In the genomic region with DNA sequence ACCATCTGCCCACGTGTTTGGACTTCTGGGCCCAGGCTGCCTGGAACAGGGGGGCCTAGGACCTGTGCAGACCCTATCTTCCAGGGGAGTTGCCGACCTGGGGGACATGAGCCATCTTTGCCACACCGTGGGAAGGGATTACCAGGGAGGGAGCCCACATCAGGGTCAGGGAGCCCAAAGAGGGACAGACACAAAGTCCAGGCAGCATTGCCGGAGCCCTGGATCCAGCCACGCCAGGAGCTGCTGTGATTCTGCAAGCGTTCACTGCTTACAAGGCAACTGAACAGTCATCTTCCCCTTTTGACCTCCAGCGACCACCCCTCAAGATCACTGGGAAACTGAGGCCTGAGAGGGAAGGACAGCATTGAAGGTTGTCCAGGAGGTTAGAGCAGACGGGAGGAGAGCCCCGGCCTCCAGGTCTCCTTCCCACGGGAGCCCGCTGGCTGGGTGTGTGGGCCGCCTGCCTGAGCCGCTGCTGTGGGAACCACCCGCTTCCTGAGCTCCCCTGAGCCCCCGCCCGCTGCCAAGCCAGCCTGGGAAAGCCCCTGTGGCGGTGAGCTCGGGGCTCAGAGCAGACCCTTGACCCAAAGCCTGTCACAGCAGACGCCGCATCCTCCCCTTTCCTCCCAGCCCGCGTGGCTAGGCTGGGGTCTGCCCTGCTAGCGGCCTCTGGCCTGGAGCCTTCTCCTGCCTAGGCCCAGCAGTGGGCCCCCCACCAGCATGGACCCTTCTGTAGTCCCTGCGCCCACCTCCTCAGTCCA, we compare ENCODE assay signal across 28 cellular contexts. TPM values are rescaled to one million over a fixed set of nuclear protein-coding genes. Genes with fewer than 3 reads are reported as not detected.
A peak's percentile ranks its signal among the peaks of the same experiment; 100 is the strongest.
DNase-seq lines count a peak whose midpoint lies in the region; ATAC-seq, FAIRE-seq and TF ChIP-seq lines count a peak whose summit lies in the region.
"Had no signal": no experiment of that assay in that cellular context is flagged by ENCODE, and none has a peak within 500 bp of the region (broad histone marks: within the 10 kb centered on the region; RNA-seq: fewer than 3 reads in every experiment).

No MANE protein-coding gene starts in this region.

- no peak overlapping the region for H4K8ac ChIP-seq in H1 (ENCODE audit: extremely low read depth, insufficient read depth, low read length)

- TF ChIP-seq CTCF in CD14-positive monocyte (IDR thresholded peaks at IDR 0.05) (no peak), GM13977 (IDR thresholded peaks at IDR 0.05; ENCODE audit: extremely low read depth, insufficient read depth, missing control alignments) (no peak), H1 (IDR thresholded peaks at IDR 0.05; ENCODE audit: control extremely low read depth in 1 of 3, insufficient read depth in 1 of 3, low read depth in 1 of 3, low read length in 3 of 3) (no peak)
- no peak for TF ChIP-seq CTCF in activated CD8-positive, alpha-beta T cell treated with anti-CD3 and anti-CD28 coated beads for 36 hours (IDR thresholded peaks at IDR 0.05)

- peaks cover 0 to 30% (median 18%) of the 10 kb centered on the region in 4 experiments; a peak in 6 of 7 replicates for H3K4me1 ChIP-seq in H1 (replicated peaks in 1 of 4; ENCODE audit: control insufficient read depth in 3 of 4, insufficient read depth in 4 of 4, low read length in 3 of 4)

- no peak overlapping the region for H2AK5ac ChIP-seq in H1 (ENCODE audit: low read depth, low read length)

- 86% methylated on average over 19 of the region's 24 CpGs; no CpG with 5 or more reads in 1 of the 2 experiments for WGBS in H1 (ENCODE audit: extremely low coverage in 1 of 2, insufficient coverage in 1 of 2, insufficient read length in 1 of 2, insufficient replicate concordance in 2 of 2, low coverage in 1 of 2, low lambda C conversion rate in 2 of 2, missing lambda C conversion rate in 1 of 2), 2 experiments

- no peak for DNase-seq in CD14-positive monocyte (ENCODE audit: low spot score)
- peak; percentile 58 for DNase-seq in GM13977 (ENCODE audit: low spot score)
- DNase-seq in H1 (ENCODE audit: low read depth in 1 of 2, low spot score in 2 of 2) = no peak
- no peak for DNase-seq in naive B cell
- no peak for DNase-seq in stimulated activated CD4-positive, alpha-beta T cell treated with anti-CD3 and anti-CD28 coated beads, Interleukin-4, amount 100 ng/mL, for 24 hours
- DNase-seq in activated CD4-positive, alpha-beta memory T cell treated with anti-CD3 and anti-CD28 coated beads for 36 hours = no peak
- no peak for DNase-seq in activated CD8-positive, alpha-beta T cell treated with anti-CD3 and anti-CD28 coated beads for 36 hours
- DNase-seq: activated naive CD4-positive, alpha-beta T cell treated with anti-CD3 and anti-CD28 coated beads, Interleukin-2, amount 50 U/mL, for 16 hours; brain microvascular endothelial cell; CD4-positive, alpha-beta T cell; gastrocnemius medialis; KG1; mesendoderm; MG63; NCI-H1105 treated with DMSO at 0.1 percent for 48 hours; NCI-H187 treated with DMSO at 0.1 percent for 48 hours; NCI-H2171 treated with DMSO at 0.1 percent for 48 hours; NCI-H510A treated with DMSO at 0.1 percent for 48 hours; NK-92 treated with Interleukin-12 subunit alpha and Interleukin-12 subunit beta, amount 100 ng/mL, for 24 hours; nucleus accumbens; SHP77; stimulated activated naive B cell treated with anti-CD40 and anti-IgM and Interleukin-4, amounts not matched to agents 10 μg/mL and 1 μg/mL and 100 μg/mL, for 72 hours; T-helper 9 cell; upper lobe of right lung had no signal

- peak overlapping the region; percentile 71; the same call in 1 of the 2 replicates for H3K18ac ChIP-seq in H1 (ENCODE audit: extremely low read depth, low read length)

- no peak overlapping the region for H3K56ac ChIP-seq in H1 (replicated peaks; ENCODE audit: insufficient read length, low read depth, low read length)

- H4K91ac ChIP-seq in H1 (replicated peaks; ENCODE audit: insufficient read length, low read length) = peak overlapping the region; percentile 88

- H3K9me3 ChIP-seq in H1 (ENCODE audit: insufficient read depth in 2 of 2, low read depth in 1 of 2, low read length in 1 of 2) = peaks cover 17 to 18% of the 10 kb centered on the region in 2 experiments
- H3K9me3 ChIP-seq: gastrocnemius medialis, upper lobe of right lung had no signal

- H3K4me3 Mint-ChIP-seq in CD14-positive monocyte (no peak overlapping the region), naive B cell (no peak overlapping the region)
- H3K4me3 Mint-ChIP-seq in activated CD4-positive, alpha-beta memory T cell treated with anti-CD3 and anti-CD28 coated beads for 36 hours = no peak overlapping the region
- no peak overlapping the region for H3K4me3 Mint-ChIP-seq in activated CD8-positive, alpha-beta T cell treated with anti-CD3 and anti-CD28 coated beads for 36 hours
- H3K4me3 Mint-ChIP-seq: CD4-positive, alpha-beta T cell; stimulated activated naive B cell treated with anti-CD40 and anti-IgM and Interleukin-4, amounts not matched to agents 10 μg/mL and 1 μg/mL and 100 μg/mL, for 72 hours had no signal

- peaks cover 0 to 4% (median 0%) of the 10 kb centered on the region in 4 experiments; a peak in 1 of 7 replicates for H3K27me3 ChIP-seq in H1 (replicated peaks in 1 of 4; ENCODE audit: control insufficient read depth in 3 of 4, extremely low read depth in 1 of 4, insufficient read depth in 3 of 4, low read length in 3 of 4)
- H3K27me3 ChIP-seq: brain microvascular endothelial cell, gastrocnemius medialis, MG63, upper lobe of right lung had no signal

- H2BK12ac ChIP-seq in H1 (ENCODE audit: low read depth, low read length) = peak overlapping the region; percentile 77; the same call in 1 of the 2 replicates

- peaks cover 6 to 12% of the 10 kb centered on the region in 2 donors for H3K36me3 Mint-ChIP-seq in CD14-positive monocyte
- peaks cover 6 to 9% of the 10 kb centered on the region in 2 donors for H3K36me3 Mint-ChIP-seq in naive B cell
- H3K36me3 Mint-ChIP-seq in activated CD4-positive, alpha-beta memory T cell treated with anti-CD3 and anti-CD28 coated beads for 36 hours = no peaks in the 10 kb centered on the region
- peaks cover 2% of the 10 kb centered on the region for H3K36me3 Mint-ChIP-seq in activated CD8-positive, alpha-beta T cell treated with anti-CD3 and anti-CD28 coated beads for 36 hours (ENCODE audit: low read depth)

- H2BK20ac ChIP-seq in H1 (ENCODE audit: low read length) = no peak overlapping the region

- in situ Hi-C loops in GM13977 (cut with MboI; ENCODE audit: low pct_unique_long_range_greater_than_20kb, low sequenced_read_pairs, unreplicated experiment) = no loop called here

- H3K4me3 ChIP-seq in H1 (ENCODE audit: extremely low read depth in 1 of 4, insufficient read depth in 2 of 4, low read depth in 3 of 4, low read length in 4 of 4) = no peak overlapping the region
- H3K4me3 ChIP-seq: gastrocnemius medialis, MG63, upper lobe of right lung had no signal

- H4K5ac ChIP-seq in H1 (ENCODE audit: insufficient read length, low read depth, low read length) = no peak overlapping the region

- no peaks in the 10 kb centered on the region for H3K79me1 ChIP-seq in H1 (ENCODE audit: low read depth, low read length)

- no peak for TF ChIP-seq POLR2A in H1 (IDR thresholded peaks at IDR 0.05; ENCODE audit: control extremely low read depth in 1 of 2, low read depth in 2 of 2, low read length in 2 of 2)

- H3K27me3 Mint-ChIP-seq in CD14-positive monocyte (ENCODE audit: low read depth in 3 of 3) = peaks cover 0 to 2% (median 0%) of the 10 kb centered on the region in 3 donors
- H3K27me3 Mint-ChIP-seq in naive B cell = no peaks in the 10 kb centered on the region
- H3K27me3 Mint-ChIP-seq in activated CD4-positive, alpha-beta memory T cell treated with anti-CD3 and anti-CD28 coated beads for 36 hours = no peaks in the 10 kb centered on the region
- no peaks in the 10 kb centered on the region for H3K27me3 Mint-ChIP-seq in activated CD8-positive, alpha-beta T cell treated with anti-CD3 and anti-CD28 coated beads for 36 hours
- H3K27me3 Mint-ChIP-seq: CD4-positive, alpha-beta T cell had no signal

- H3K9ac ChIP-seq in H1 (replicated peaks in 1 of 4; ENCODE audit: extremely low read depth in 1 of 4, low read depth in 3 of 4, low read length in 3 of 4) = no peak overlapping the region

- no peaks in the 10 kb centered on the region; the same call in 1 of the 2 replicates for H3K23me2 ChIP-seq in H1 (ENCODE audit: low read depth, low read length)

- FAIRE-seq in H1 (lab: Jason Lieb, UNC) = no peak
- FAIRE-seq: D721Med, GM18507 had no signal

- no peak overlapping the region for H2BK120ac ChIP-seq in H1 (replicated peaks; ENCODE audit: low read depth, low read length)

- POLR2A ChIA-PET in H1 (lab: Charles Lee; ENCODE audit: partially characterized antibody) = interaction anchor here (0.9 to 1.7 kb wide), 9 partner anchors 10 to 153 kb away, joined by 3 to 14 read pairs (median 4); no protein-coding TSS in a partner anchor
- POLR2A ChIA-PET in activated CD4-positive, alpha-beta memory T cell treated with anti-CD3 and anti-CD28 coated beads for 36 hours (lab: Charles Lee) = no interaction called here
- POLR2A ChIA-PET in activated CD8-positive, alpha-beta T cell treated with anti-CD3 and anti-CD28 coated beads for 36 hours (lab: Charles Lee) = interaction anchor here (0.7 to 1.6 kb wide), 3 partner anchors 24 to 165 kb away, joined by 3 to 5 read pairs (median 3); no protein-coding TSS in a partner anchor

- no peak overlapping the region for H3K23ac ChIP-seq in H1 (ENCODE audit: insufficient read length)

- no peak overlapping the region for H2AFZ ChIP-seq in H1 (ENCODE audit: low read length)

- peak overlapping the region; percentile 18; the same call in 1 of the 2 replicates for H2BK15ac ChIP-seq in H1 (ENCODE audit: low read length)

- intact Hi-C loops in CD14-positive monocyte (cut with micrococcal nuclease) = loop anchor here (5.0 to 10.0 kb wide), 3 partner anchors 52 to 76 kb away; no protein-coding TSS in a partner anchor
- intact Hi-C loops in activated CD4-positive, alpha-beta memory T cell treated with anti-CD3 and anti-CD28 coated beads for 36 hours (cut with micrococcal nuclease) = no loop called here
- intact Hi-C loops in activated CD8-positive, alpha-beta T cell treated with anti-CD3 and anti-CD28 coated beads for 36 hours (cut with micrococcal nuclease) = no loop called here

- no peak overlapping the region for H3K4me2 ChIP-seq in H1 (ENCODE audit: insufficient read depth in 1 of 2, low read depth in 2 of 2, low read length in 2 of 2)

- peak overlapping the region; percentile 48 for H2BK5ac ChIP-seq in H1 (ENCODE audit: low read depth, low read length)

- no peaks in the 10 kb centered on the region for H3K79me2 ChIP-seq in H1 (ENCODE audit: control insufficient read depth in 1 of 2, insufficient read depth in 2 of 2, low read length in 2 of 2)

- no peak overlapping the region for H3K14ac ChIP-seq in H1 (ENCODE audit: insufficient read length)

- CTCF ChIA-PET in H1 (lab: Charles Lee; ENCODE audit: partially characterized antibody) = interaction anchor here (0.7 to 4.0 kb wide), 12 partner anchors 10 to 103 kb away, joined by 3 to 15 read pairs (median 4); no protein-coding TSS in a partner anchor
- CTCF ChIA-PET in activated CD4-positive, alpha-beta memory T cell treated with anti-CD3 and anti-CD28 coated beads for 36 hours (lab: Charles Lee) = no interaction called here
- CTCF ChIA-PET in activated CD8-positive, alpha-beta T cell treated with anti-CD3 and anti-CD28 coated beads for 36 hours (lab: Charles Lee) = interaction anchor here (0.9 to 1.6 kb wide), 3 partner anchors 66 to 80 kb away, joined by 3 read pairs; no protein-coding TSS in a partner anchor

- no peaks in the 10 kb centered on the region for H3K36me3 ChIP-seq in H1 (ENCODE audit: control insufficient read depth in 2 of 4, insufficient read depth in 4 of 4, low read length in 3 of 4)
- H3K36me3 ChIP-seq: brain microvascular endothelial cell, gastrocnemius medialis, MG63, upper lobe of right lung had no signal

- no peak for TF ChIP-seq RAD21 in H1 (IDR thresholded peaks at IDR 0.05 in 1 of 2, conservative IDR thresholded peaks at IDR 0.05 in 1 of 2; ENCODE audit: low read depth in 2 of 2, low read length in 2 of 2)

- H3K9me3 Mint-ChIP-seq in CD14-positive monocyte (peaks cover 0 to 9% (median 3%) of the 10 kb centered on the region in 7 donors), naive B cell (peaks cover 0 to 18% (median 8%) of the 10 kb centered on the region in 7 donors)
- H3K9me3 Mint-ChIP-seq in activated CD4-positive, alpha-beta memory T cell treated with anti-CD3 and anti-CD28 coated beads for 36 hours = peaks cover 17% of the 10 kb centered on the region
- peaks cover 7% of the 10 kb centered on the region for H3K9me3 Mint-ChIP-seq in activated CD8-positive, alpha-beta T cell treated with anti-CD3 and anti-CD28 coated beads for 36 hours
- H3K9me3 Mint-ChIP-seq: CD4-positive, alpha-beta T cell had no signal

- peak overlapping the region; percentile 94 for H3K4ac ChIP-seq in H1 (replicated peaks; ENCODE audit: insufficient read length, low read depth, low read length)

- ATAC-seq in naive B cell (ENCODE audit: low read depth in 2 of 2) (peak; percentile 39 to 53), GM21619 (IDR thresholded peaks at IDR 0.05; ENCODE audit: unreplicated experiment) (no peak)
- no peak for ATAC-seq in activated CD8-positive, alpha-beta T cell treated with anti-CD3 and anti-CD28 coated beads for 36 hours
- ATAC-seq: gastrocnemius medialis, upper lobe of right lung had no signal

- H3K27ac ChIP-seq in H1 (ENCODE audit: low read depth, low read length) = no peak overlapping the region
- H3K27ac ChIP-seq: brain microvascular endothelial cell had no signal

- H3K27ac Mint-ChIP-seq in CD14-positive monocyte = peak overlapping the region in 4 of 7 donors; percentile 9 to 81 (median 23)
- no peak overlapping the region for H3K27ac Mint-ChIP-seq in naive B cell
- H3K27ac Mint-ChIP-seq in activated CD4-positive, alpha-beta memory T cell treated with anti-CD3 and anti-CD28 coated beads for 36 hours = no peak overlapping the region
- H3K27ac Mint-ChIP-seq in activated CD8-positive, alpha-beta T cell treated with anti-CD3 and anti-CD28 coated beads for 36 hours = no peak overlapping the region
- H3K27ac Mint-ChIP-seq: activated T-helper 2 cell treated with anti-CD3 and anti-CD28 coated beads, Interferon-gamma antibody, Interleukin-2, Interleukin-4, amounts not matched to agents 10 μg/mL and 5 μg/mL and 100 μg/mL, durations not matched to agents 14 hours and 24 hours and 36 hours; CD4-positive, alpha-beta T cell; stimulated activated naive B cell treated with anti-CD40 and anti-IgM and Interleukin-4, amounts not matched to agents 10 μg/mL and 1 μg/mL and 100 μg/mL, for 72 hours had no signal

- H3K4me1 Mint-ChIP-seq in CD14-positive monocyte (peaks cover 68% of the 10 kb centered on the region), naive B cell (peaks cover 9 to 13% (median 11%) of the 10 kb centered on the region in 3 donors)
- H3K4me1 Mint-ChIP-seq in activated CD4-positive, alpha-beta memory T cell treated with anti-CD3 and anti-CD28 coated beads for 36 hours (ENCODE audit: low read depth) = peaks cover 2% of the 10 kb centered on the region
- peaks cover 2% of the 10 kb centered on the region for H3K4me1 Mint-ChIP-seq in activated CD8-positive, alpha-beta T cell treated with anti-CD3 and anti-CD28 coated beads for 36 hours (ENCODE audit: low read depth)

- TF ChIP-seq EP300 in H1 (IDR thresholded peaks at IDR 0.05; ENCODE audit: borderline replicate concordance in 1 of 2, low read depth in 2 of 2, low read length in 2 of 2) = no peak

- H4K20me1 ChIP-seq in H1 (replicated peaks in 1 of 2; ENCODE audit: control insufficient read depth in 1 of 2, insufficient read depth in 2 of 2, low read length in 2 of 2) = peaks cover 0 to 2% of the 10 kb centered on the region in 2 experiments

RNA-seq across cellular contexts. Expression of gene NOTCH1, which starts 17.1 kb away (rescaled TPM):
- polyA plus RNA-seq in CD14-positive monocyte (1 to 10 TPM; 1.4 to 2.2 TPM), H1 (2011; rRNA removed) (6.9 and 19.9 TPM in 2 replicates), naive B cell (ENCODE audit: low read depth in 6 of 6) (1 to 10 TPM in 5 of 6 donors, under 1 TPM in 1; 0.05 to 8.0 (median 2.4) TPM)
- total RNA-seq in H1 (2021; fragmentation: NEBNext Ultra II Directional; extraction: Animal tissue kit (Norgen Biotek cat#: 25700)) = 55.6 and 60.9 TPM in 2 replicates
- 7.3 TPM for polyA plus RNA-seq in H1 (2011; cell fraction: cytosol; rRNA removed)
- 41.0 TPM for polyA plus RNA-seq in H1 (2011; cell fraction: nucleus; rRNA removed)
- polyA plus RNA-seq in H1 (2012, experiment 1 of 2) = 17.4 to 31.4 TPM (median 28.7 TPM) in 4 replicates
- polyA plus RNA-seq in H1 (2012, experiment 2 of 2) = 20.1 TPM
- 33.5 TPM for polyA plus RNA-seq in H1 (2013, experiment 1 of 2)
- polyA plus RNA-seq in H1 (2013, experiment 2 of 2) = 26.3 TPM
- polyA minus RNA-seq in H1 (2011; rRNA and poly(A)+ RNA removed) = 12.2 and 13.8 TPM in 2 replicates
- 58.8 TPM for polyA minus RNA-seq in H1 (2011; cell fraction: cytosol; rRNA and poly(A)+ RNA removed)
- 41.9 TPM for polyA minus RNA-seq in H1 (2011; cell fraction: nucleus; rRNA and poly(A)+ RNA removed)
- 10 to 100 TPM; 67.0 to 68.3 TPM for total RNA-seq in activated CD4-positive, alpha-beta memory T cell treated with anti-CD3 and anti-CD28 coated beads for 36 hours
- 10 to 100 TPM; 45.7 to 47.6 TPM for total RNA-seq in activated CD8-positive, alpha-beta T cell treated with anti-CD3 and anti-CD28 coated beads for 36 hours

Comparison
In these comparisons a context has a peak if more than half of its experiments do, and no peak if none do; other contexts are left out.
1. H3K27ac Mint-ChIP-seq: peak in CD14-positive monocyte (4 of 7); none in naive B cell (0 of 6), activated CD4-positive, alpha-beta memory T cell treated with anti-CD3 and anti-CD28 coated beads for 36 hours (single experiment) and activated CD8-positive, alpha-beta T cell treated with anti-CD3 and anti-CD28 coated beads for 36 hours (single experiment).
2. ATAC-seq: peak in naive B cell (2 of 2); none in activated CD8-positive, alpha-beta T cell treated with anti-CD3 and anti-CD28 coated beads for 36 hours (single experiment) and GM21619 (single experiment).
3. intact Hi-C loops: an anchor here in CD14-positive monocyte (5.0 to 10.0 kb wide); none called in activated CD4-positive, alpha-beta memory T cell treated with anti-CD3 and anti-CD28 coated beads for 36 hours and activated CD8-positive, alpha-beta T cell treated with anti-CD3 and anti-CD28 coated beads for 36 hours.